Comparison of ENCODE assay signal across 9 cellular contexts in the genomic region with DNA sequence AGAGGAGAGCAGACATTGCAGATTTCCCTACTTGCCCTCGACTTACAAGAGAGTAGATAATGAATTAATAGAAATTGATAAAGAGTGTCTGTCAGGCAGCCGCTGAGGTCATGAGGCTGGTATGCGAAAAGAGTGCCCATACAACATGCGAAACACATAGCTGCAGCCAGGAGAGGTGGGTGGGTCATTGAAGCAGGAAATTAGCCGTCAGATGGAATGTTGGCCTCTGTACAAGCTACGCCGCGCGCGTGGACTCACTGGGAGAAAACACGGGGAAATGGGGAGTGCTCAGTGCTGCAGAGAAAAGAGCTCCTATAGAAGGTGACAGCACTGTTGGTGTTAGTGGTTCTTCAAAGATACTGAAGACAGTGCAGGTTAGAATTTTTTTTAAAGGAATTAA.
DNase-seq lines count a peak whose midpoint lies in the region; ATAC-seq and TF ChIP-seq lines count a peak whose summit lies in the region.
"Had no signal": no experiment of that assay in that cellular context is flagged by ENCODE, and none has a peak within 500 bp of the region (broad histone marks: within the 10 kb centered on the region; RNA-seq: fewer than 3 reads in every experiment).

No MANE protein-coding gene starts in this region.

- WGBS in neuronal stem cell (ENCODE audit: extremely low coverage in 2 of 2, insufficient read length in 2 of 2, insufficient replicate concordance in 1 of 2), 2 donors, result no CpG with 5 or more reads among the region's 11 CpGs

- H3K27me3 ChIP-seq in SJSA1 (replicated peaks) (no peaks in the 10 kb centered on the region), neuronal stem cell (ENCODE audit: control insufficient read depth in 3 of 3, insufficient read depth in 3 of 3, low read depth in 1 of 3, low read length in 3 of 3) (no peaks in the 10 kb centered on the region)

- no peak overlapping the region for H4K91ac ChIP-seq in neuronal stem cell (ENCODE audit: low read depth, low read length, poor library complexity)

- no peak overlapping the region for H3K18ac ChIP-seq in neuronal stem cell (ENCODE audit: low read length)

- H3K9me3 Mint-ChIP-seq in activated naive CD4-positive, alpha-beta T cell treated with anti-CD3 and anti-CD28 coated beads for 36 hours, result peaks cover 2% of the 10 kb centered on the region

- no peaks in the 10 kb centered on the region for H3K79me1 ChIP-seq in neuronal stem cell (ENCODE audit: low read depth, low read length)

- H3K9me3 ChIP-seq in SJSA1 (replicated peaks) (no peaks in the 10 kb centered on the region), neuronal stem cell (replicated peaks in 1 of 2; ENCODE audit: control insufficient read depth in 2 of 2, insufficient read depth in 1 of 2, low read depth in 1 of 2, low read length in 2 of 2) (peaks cover 0 to 3% of the 10 kb centered on the region in 2 donors)

- no peak overlapping the region for H3K4ac ChIP-seq in neuronal stem cell (ENCODE audit: low read length)

- peaks cover 18% of the 10 kb centered on the region for H3K4me1 ChIP-seq in SJSA1 (replicated peaks)
- peaks cover 8 to 26% of the 10 kb centered on the region in 2 donors for H3K4me1 ChIP-seq in neuronal stem cell (ENCODE audit: control insufficient read depth in 2 of 2, insufficient read depth in 1 of 2, low read depth in 1 of 2, low read length in 2 of 2)

- H3K14ac ChIP-seq in neuronal stem cell (ENCODE audit: low read length), result no peak overlapping the region

- H2BK15ac ChIP-seq in neuronal stem cell (ENCODE audit: low read length), result no peak overlapping the region

- peaks cover 9% of the 10 kb centered on the region; the same call in 1 of the 2 replicates for H3K36me3 ChIP-seq in SJSA1
- H3K36me3 ChIP-seq in neuronal stem cell (replicated peaks in 1 of 2; ENCODE audit: control insufficient read depth in 2 of 2, insufficient read depth in 2 of 2, low read length in 2 of 2), result no peaks in the 10 kb centered on the region

- peaks cover 2% of the 10 kb centered on the region for H3K36me3 Mint-ChIP-seq in activated naive CD4-positive, alpha-beta T cell treated with anti-CD3 and anti-CD28 coated beads for 36 hours (ENCODE audit: low read depth)

- peak overlapping the region; percentile 23 for H2AFZ ChIP-seq in neuronal stem cell (ENCODE audit: low read length)

- no peak overlapping the region for H3K9ac ChIP-seq in neuronal stem cell (ENCODE audit: low read depth, low read length, poor library complexity)

- no peak overlapping the region for H2BK120ac ChIP-seq in neuronal stem cell (ENCODE audit: low read depth, low read length)

- intact Hi-C loops in activated naive CD4-positive, alpha-beta T cell treated with anti-CD3 and anti-CD28 coated beads for 36 hours (cut with micrococcal nuclease), result no loop called here

- H2BK5ac ChIP-seq in neuronal stem cell (ENCODE audit: low read length), result no peak overlapping the region

- no peak overlapping the region for H2BK12ac ChIP-seq in neuronal stem cell (ENCODE audit: low read length)

- H3K27ac Mint-ChIP-seq in activated naive CD4-positive, alpha-beta T cell treated with anti-CD3 and anti-CD28 coated beads for 36 hours, result no peak overlapping the region

- CTCF ChIA-PET in activated naive CD4-positive, alpha-beta T cell treated with anti-CD3 and anti-CD28 coated beads for 36 hours (lab: Charles Lee), result interaction anchor here (0.6 to 1.2 kb wide), 2 partner anchors 10 to 504 kb away, joined by 3 read pairs; no protein-coding TSS in a partner anchor

- TF ChIP-seq CTCF in AG09319 (IDR thresholded peaks at IDR 0.05; ENCODE audit: low read depth, low read length) (no peak; the same call in 1 of the 2 replicates), foreskin fibroblast (IDR thresholded peaks at IDR 0.05; ENCODE audit: low read depth, low read length) (no peak)

- no peak for ATAC-seq in HG02798 (IDR thresholded peaks at IDR 0.05; ENCODE audit: poor library complexity, unreplicated experiment)

- peak overlapping the region; percentile 97 for H3K27ac ChIP-seq in SJSA1
- no peak overlapping the region for H3K27ac ChIP-seq in neuronal stem cell (replicated peaks; ENCODE audit: low read length)

- H2AK5ac ChIP-seq in neuronal stem cell (ENCODE audit: low read depth, low read length), result no peak overlapping the region

- peak overlapping the region; percentile 39 for H3K4me3 ChIP-seq in SJSA1
- H3K4me3 ChIP-seq in foreskin fibroblast (ENCODE audit: low read depth in 1 of 2, low read length in 2 of 2), result peak overlapping the region in 1 of 2 donors; percentile 19
- H3K4me3 ChIP-seq in neuronal stem cell (ENCODE audit: low read length in 2 of 2), result no peak overlapping the region

- H3K4me3 Mint-ChIP-seq in activated naive CD4-positive, alpha-beta T cell treated with anti-CD3 and anti-CD28 coated beads for 36 hours, result no peak overlapping the region

- peak; percentile 32 for DNase-seq in AG09319 (ENCODE audit: extremely low read depth, low read depth)
- DNase-seq in SJSA1 (ENCODE audit: low read depth in 1 of 2, low spot score in 2 of 2), result peak; percentile 91 to 93
- DNase-seq in foreskin fibroblast, result peak; percentile 66 to 67
- DNase-seq in neuronal stem cell (ENCODE audit: low spot score), result peak; percentile 43
- no peak for DNase-seq in activated CD8-positive, alpha-beta memory T cell treated with anti-CD3 and anti-CD28 coated beads, Interleukin-2, amount 50 U/mL, for 4 hours
- no peak for DNase-seq in activated naive CD4-positive, alpha-beta T cell treated with anti-CD3 and anti-CD28 coated beads for 36 hours
- DNase-seq in activated CD4-positive, CD25-positive, alpha-beta regulatory T cell (lab: John Stamatoyannopoulos, UW), result no peak
- DNase-seq: DND-41 had no signal

- H3K4me2 ChIP-seq in neuronal stem cell (ENCODE audit: insufficient read depth, low read length, poor library complexity, severe bottlenecking), result no peak overlapping the region

- no peak overlapping the region for H4K8ac ChIP-seq in neuronal stem cell (ENCODE audit: low read depth, low read length)

- no peaks in the 10 kb centered on the region for H3K27me3 Mint-ChIP-seq in activated naive CD4-positive, alpha-beta T cell treated with anti-CD3 and anti-CD28 coated beads for 36 hours (ENCODE audit: low read depth)

- peaks cover 21% of the 10 kb centered on the region for H3K4me1 Mint-ChIP-seq in activated naive CD4-positive, alpha-beta T cell treated with anti-CD3 and anti-CD28 coated beads for 36 hours (ENCODE audit: low read depth)

- no peak overlapping the region for H3K23ac ChIP-seq in neuronal stem cell (ENCODE audit: low read depth, low read length, poor library complexity)

Comparison
In these comparisons a context has a peak if more than half of its experiments do, and no peak if none do; other contexts are left out.
1. DNase-seq: peak in AG09319 (single experiment), SJSA1 (2 of 2), foreskin fibroblast (2 of 2) and neuronal stem cell (single experiment); none in activated CD8-positive, alpha-beta memory T cell treated with anti-CD3 and anti-CD28 coated beads, Interleukin-2, amount 50 U/mL, for 4 hours (single experiment), activated naive CD4-positive, alpha-beta T cell treated with anti-CD3 and anti-CD28 coated beads for 36 hours (single experiment) and activated CD4-positive, CD25-positive, alpha-beta regulatory T cell (0 of 4).